In the genomic region with DNA sequence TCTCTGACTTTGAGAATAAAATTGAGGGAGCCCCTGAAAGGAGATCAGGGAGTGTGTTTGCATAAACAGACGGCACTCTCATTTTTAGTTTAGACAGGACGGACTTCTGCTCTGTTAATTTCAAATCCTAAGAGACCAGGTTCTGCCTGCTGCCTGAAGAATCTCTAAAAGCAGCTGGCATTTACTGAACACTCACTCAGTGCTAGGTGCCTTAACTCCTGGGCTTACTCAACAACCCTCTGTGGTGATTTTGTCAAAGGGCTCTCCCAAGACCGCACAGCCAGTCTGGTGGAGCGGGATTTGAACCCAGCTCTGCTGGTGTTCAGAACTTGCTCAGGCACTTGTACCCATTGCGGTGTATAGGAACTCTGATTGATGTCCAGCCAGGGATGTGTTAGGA, we compare ENCODE assay signal across 10 cellular contexts. TPM values are rescaled to one million over a fixed set of nuclear protein-coding genes. Genes with fewer than 3 reads are reported as not detected.
DNase-seq lines count a peak whose midpoint lies in the region; ATAC-seq and TF ChIP-seq lines count a peak whose summit lies in the region.
"Had no signal": no experiment of that assay in that cellular context is flagged by ENCODE, and none has a peak within 500 bp of the region (broad histone marks: within the 10 kb centered on the region; RNA-seq: fewer than 3 reads in every experiment).

No MANE protein-coding gene starts in this region.

- H4K20me1 ChIP-seq in GM23248 (ENCODE audit: insufficient read depth): no peaks in the 10 kb centered on the region

- no peaks in the 10 kb centered on the region for H3K9me3 ChIP-seq in RWPE2 (ENCODE audit: severe bottlenecking)
- no peaks in the 10 kb centered on the region for H3K9me3 ChIP-seq in spleen
- H3K9me3 ChIP-seq in GM23248 (ENCODE audit: low read depth): no peaks in the 10 kb centered on the region

- WGBS in spleen, 5 donors: 45 to 66% (median 57%) methylated on average over 5 of the region's 5 CpGs
- 92 to 95% methylated on average over 5 of the region's 5 CpGs for WGBS in GM23248 (ENCODE audit: low coverage in 1 of 2, low lambda C conversion rate in 2 of 2, missing lambda C conversion rate in 2 of 2), 2 experiments

- ATAC-seq in RWPE2 (ENCODE audit: low read depth): no peak
- ATAC-seq in HG02623 (IDR thresholded peaks at IDR 0.05; ENCODE audit: unreplicated experiment): no peak

- peaks cover 50% of the 10 kb centered on the region for H3K79me2 ChIP-seq in GM23248 (ENCODE audit: insufficient read depth)

- in situ Hi-C loops in GM23248 (cut with MboI): no loop called here

- intact Hi-C loops in spleen (cut with DNase I; ENCODE audit: low total_unique reads): loop anchor here (5.0 to 10.0 kb wide), 2 partner anchors 76 to 134 kb away; no protein-coding TSS in a partner anchor

- DNase-seq in H7 (no peak), RWPE2 (ENCODE audit: low spot score) (no peak), fibroblast of villous mesenchyme (ENCODE audit: low read depth) (no peak), spleen (no peak), amygdala (lab: John Stamatoyannopoulos, UW) (no peak), GM23248 (no peak), globus pallidus (ENCODE audit: low spot score) (no peak)
- DNase-seq: mammary epithelial cell had no signal

- H3K9ac ChIP-seq in GM23248: no peak overlapping the region

- H3K36me3 ChIP-seq in H7 (replicated peaks; ENCODE audit: control insufficient read depth, insufficient read depth, low read length): no peaks in the 10 kb centered on the region; the same call in none of the 2 replicates
- peaks cover 5% of the 10 kb centered on the region for H3K36me3 ChIP-seq in RWPE2 (ENCODE audit: low read depth)
- H3K36me3 ChIP-seq in spleen: peaks cover 0 to 15% (median 0%) of the 10 kb centered on the region in 6 donors
- no peaks in the 10 kb centered on the region for H3K36me3 ChIP-seq in GM23248 (ENCODE audit: low read depth)

- H3K9me2 ChIP-seq in GM23248 (ENCODE audit: insufficient read depth): no peaks in the 10 kb centered on the region

- H3K4me1 ChIP-seq in RWPE2 (ENCODE audit: insufficient read depth, poor library complexity, severe bottlenecking): peaks cover 15% of the 10 kb centered on the region
- peaks cover 65 to 86% (median 77%) of the 10 kb centered on the region in 6 donors for H3K4me1 ChIP-seq in spleen
- H3K4me1 ChIP-seq in GM23248 (ENCODE audit: insufficient read depth): peaks cover 19% of the 10 kb centered on the region; the same call in 1 of the 2 replicates

- no peak for TF ChIP-seq POLR2A in spleen (IDR thresholded peaks at IDR 0.05)

- TF ChIP-seq CTCF in RWPE2 (IDR thresholded peaks at IDR 0.05; ENCODE audit: poor library complexity, severe bottlenecking): no peak
- TF ChIP-seq CTCF in fibroblast of villous mesenchyme (IDR thresholded peaks at IDR 0.05; ENCODE audit: insufficient read depth, low read depth, low read length): no peak
- no peak for TF ChIP-seq CTCF in spleen (IDR thresholded peaks at IDR 0.05 in 8 of 11, conservative IDR thresholded peaks at IDR 0.05 in 3 of 11)

- peaks cover 15% of the 10 kb centered on the region for H3F3A ChIP-seq in GM23248 (ENCODE audit: insufficient read depth)

- H3K4me2 ChIP-seq in GM23248 (ENCODE audit: unreplicated experiment): no peak overlapping the region

- H3K27ac ChIP-seq in RWPE2 (ENCODE audit: poor library complexity, severe bottlenecking) (peak overlapping the region; percentile 78), spleen (peak overlapping the region; percentile 95 to 99 (median 98)), GM23248 (no peak overlapping the region)
- H3K27ac ChIP-seq: SK-N-MC had no signal

- H3K4me3 ChIP-seq in H7 (ENCODE audit: insufficient read depth, low read depth, low read length) (0 out of 2 replicates have a peak overlapping the region, but pooled peaks have one; percentile 4), RWPE2 (ENCODE audit: severe bottlenecking) (no peak overlapping the region), fibroblast of villous mesenchyme (ENCODE audit: low read depth, low read length) (peak overlapping the region; percentile 77), spleen (peak overlapping the region in 7 of 8 donors; percentile 82 to 98 (median 88)), GM23248 (no peak overlapping the region)

- H3K27me3 ChIP-seq in H7 (ENCODE audit: control insufficient read depth, insufficient read depth, low read length) (no peaks in the 10 kb centered on the region), RWPE2 (ENCODE audit: insufficient read depth, poor library complexity, severe bottlenecking) (no peaks in the 10 kb centered on the region), spleen (replicated peaks in 1 of 7) (no peaks in the 10 kb centered on the region), GM23248 (replicated peaks; ENCODE audit: insufficient read depth) (no peaks in the 10 kb centered on the region)

- no peak overlapping the region for H2AFZ ChIP-seq in GM23248

RNA-seq across cellular contexts. Expression of gene ORAI1, which starts 2.2 kb away (rescaled TPM):
- 24.7 and 29.1 TPM in 2 replicates for total RNA-seq in H7 (2014; rRNA removed; shearing (Covaris generic))
- 9.7 and 12.5 TPM in 2 replicates for total RNA-seq in fibroblast of villous mesenchyme
- 10 to 100 TPM; 27.7 to 47.5 (median 36.6) TPM for total RNA-seq in spleen
- polyA plus RNA-seq in spleen: 10 to 100 TPM; 12.9 to 32.0 (median 23.9) TPM
- 4.9 and 7.6 TPM in 2 replicates for total RNA-seq in GM23248 (2014; rRNA removed; shearing (Covaris generic))
- polyA plus RNA-seq in GM23248 (2016; fragmentation: Nextera tagmentation; extraction: Ambion mirVana): 14.2 and 16.1 TPM in 2 replicates

RNA-seq across cellular contexts. Expression of gene MORN3, which starts 40.9 kb away (rescaled TPM):
- 0.31 and 1.5 TPM in 2 replicates for total RNA-seq in H7 (2014; rRNA removed; shearing (Covaris generic))
- total RNA-seq in fibroblast of villous mesenchyme (0.32 TPM in 1 of 2 replicates, not detected in the other), spleen (1 to 10 TPM in 4 of 7 donors, under 1 TPM in 2, not detected in 1; 0.17 to 2.5 (median 1.5) TPM)
- polyA plus RNA-seq in spleen (1 to 10 TPM in 1 of 3 donors, under 1 TPM in 2; 0.35 to 1.1 (median 0.51) TPM), GM23248 (2016; fragmentation: Nextera tagmentation; extraction: Ambion mirVana) (0.58 and 0.63 TPM in 2 replicates)
- 0.13 TPM in 1 of 2 replicates, not detected in the other for total RNA-seq in GM23248 (2014; rRNA removed; shearing (Covaris generic))
- total RNA-seq: mammary epithelial cell had no signal

RNA-seq across cellular contexts. Expression of gene KDM2B, which starts 47.7 kb away (rescaled TPM):
- 94.3 and 109 TPM in 2 replicates for total RNA-seq in H7 (2014; rRNA removed; shearing (Covaris generic))
- 28.1 and 34.1 TPM in 2 replicates for total RNA-seq in fibroblast of villous mesenchyme
- total RNA-seq in spleen: 10 to 100 TPM; 32.3 to 56.2 (median 46.5) TPM
- 10 to 100 TPM; 20.8 to 25.5 (median 24.5) TPM for polyA plus RNA-seq in spleen
- 20.1 and 26.3 TPM in 2 replicates for total RNA-seq in GM23248 (2014; rRNA removed; shearing (Covaris generic))
- polyA plus RNA-seq in GM23248 (2016; fragmentation: Nextera tagmentation; extraction: Ambion mirVana): 8.2 and 10.6 TPM in 2 replicates

Comparison
In these comparisons a context has a peak if more than half of its experiments do, and no peak if none do; other contexts are left out.
1. H3K4me3 ChIP-seq: peak in H7 (single experiment), fibroblast of villous mesenchyme (single experiment) and spleen (7 of 8); none in RWPE2 (single experiment) and GM23248 (single experiment).